Comparison of ENCODE assay signal across 7 cellular contexts in the genomic region with DNA sequence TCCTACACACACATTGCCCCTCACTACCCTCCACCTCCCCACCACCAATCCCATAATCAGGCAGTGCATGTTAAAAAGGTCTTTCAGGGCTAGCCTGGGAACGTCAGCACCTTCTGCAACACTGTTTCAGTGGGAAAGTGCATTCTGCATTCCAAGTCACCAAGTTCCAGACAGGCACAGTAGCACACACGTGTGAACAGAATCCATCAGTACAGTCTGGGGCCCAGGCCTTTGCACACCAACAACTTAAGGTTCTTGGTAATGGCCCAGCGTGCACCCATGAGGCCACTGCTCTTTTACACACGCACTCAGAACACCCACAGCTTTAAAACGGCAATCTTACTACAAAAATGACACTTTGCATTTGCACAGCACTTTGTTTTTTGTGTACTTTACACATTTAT. TPM values are rescaled to one million over a fixed set of nuclear protein-coding genes. Genes with fewer than 3 reads are reported as not detected.
DNase-seq lines count a peak whose midpoint lies in the region; ATAC-seq lines count a peak whose summit lies in the region.

No MANE protein-coding gene starts in this region.

- no peaks in the 10 kb centered on the region for H3K9me3 Mint-ChIP-seq in activated T-helper 17 cell treated with anti-CD3 and anti-CD28 coated beads, Interleukin-2, amount 50 U/mL, for 72 hours

- peaks cover 48% of the 10 kb centered on the region for H3K36me3 Mint-ChIP-seq in activated T-helper 17 cell treated with anti-CD3 and anti-CD28 coated beads, Interleukin-2, amount 50 U/mL, for 72 hours (ENCODE audit: low read depth)

- H3K27ac Mint-ChIP-seq in activated T-helper 17 cell treated with anti-CD3 and anti-CD28 coated beads, Interleukin-2, amount 50 U/mL, for 72 hours = peak overlapping the region; percentile 79

- H3K36me3 ChIP-seq in HUES6 (ENCODE audit: control insufficient read depth, insufficient read depth, low read length) = peaks cover 34% of the 10 kb centered on the region; the same call in 1 of the 2 replicates
- no peaks in the 10 kb centered on the region for H3K36me3 ChIP-seq in iPS-18a (ENCODE audit: control insufficient read depth, low read depth, low read length)
- H3K36me3 ChIP-seq in subcutaneous abdominal adipose tissue (ENCODE audit: control insufficient read depth in 5 of 5, insufficient read depth in 5 of 5, low read length in 5 of 5) = peaks cover 7 to 24% (median 12%) of the 10 kb centered on the region in 5 donors

- H3K4me1 ChIP-seq in HUES6 (ENCODE audit: control insufficient read depth, insufficient read depth, low read length) (peaks cover 70% of the 10 kb centered on the region), iPS-18a (ENCODE audit: control insufficient read depth, low read depth, low read length) (peaks cover 27% of the 10 kb centered on the region), subcutaneous abdominal adipose tissue (ENCODE audit: control insufficient read depth in 5 of 5, insufficient read depth in 5 of 5, low read length in 5 of 5) (peaks cover 31 to 70% (median 67%) of the 10 kb centered on the region in 5 donors)

- H3K27me3 Mint-ChIP-seq in activated T-helper 17 cell treated with anti-CD3 and anti-CD28 coated beads, Interleukin-2, amount 50 U/mL, for 72 hours = no peaks in the 10 kb centered on the region

- H3K4me3 ChIP-seq in HUES6 (ENCODE audit: low read depth, low read length) (peak overlapping the region; percentile 76), iPS-18a (ENCODE audit: low read length) (peak overlapping the region; percentile 70), subcutaneous abdominal adipose tissue (ENCODE audit: low read depth in 1 of 5, low read length in 5 of 5) (peak overlapping the region; percentile 81 to 98 (median 92))

- no peak for DNase-seq in NCI-H1694 (lab: John Stamatoyannopoulos, UW)

- H3K4me3 Mint-ChIP-seq in activated T-helper 17 cell treated with anti-CD3 and anti-CD28 coated beads, Interleukin-2, amount 50 U/mL, for 72 hours = peak overlapping the region; percentile 79

- H3K9ac ChIP-seq in HUES6 (ENCODE audit: low read length) (peak overlapping the region; percentile 89), iPS-18a (ENCODE audit: low read length) (no peak overlapping the region), subcutaneous abdominal adipose tissue (ENCODE audit: low read length in 5 of 5) (peak overlapping the region; percentile 30 to 99 (median 88))

- ATAC-seq in activated T-helper 17 cell treated with anti-CD3 and anti-CD28 coated beads, Interleukin-2, amount 50 U/mL, for 72 hours (replicated peaks) = no peak
- ATAC-seq in GM21447 (IDR thresholded peaks at IDR 0.05; ENCODE audit: unreplicated experiment) (no peak), GM19328 (IDR thresholded peaks at IDR 0.05; ENCODE audit: unreplicated experiment) (no peak)

- H3K27me3 ChIP-seq in HUES6 (ENCODE audit: control insufficient read depth, insufficient read depth, low read length) = no peaks in the 10 kb centered on the region
- H3K27me3 ChIP-seq in iPS-18a (ENCODE audit: control insufficient read depth, insufficient read depth, low read length) = peaks cover 40% of the 10 kb centered on the region
- no peaks in the 10 kb centered on the region for H3K27me3 ChIP-seq in subcutaneous abdominal adipose tissue (ENCODE audit: control insufficient read depth in 5 of 5, insufficient read depth in 4 of 5, low read length in 5 of 5)

- H3K27ac ChIP-seq in HUES6 (ENCODE audit: low read depth, low read length) = peak overlapping the region; percentile 98; the same call in 1 of the 2 replicates
- no peak overlapping the region for H3K27ac ChIP-seq in iPS-18a (ENCODE audit: low read length)
- peak overlapping the region; percentile 99 for H3K27ac ChIP-seq in subcutaneous abdominal adipose tissue (ENCODE audit: low read depth, low read length)

- H3K4me1 Mint-ChIP-seq in activated T-helper 17 cell treated with anti-CD3 and anti-CD28 coated beads, Interleukin-2, amount 50 U/mL, for 72 hours = peaks cover 36% of the 10 kb centered on the region

- H3K9me3 ChIP-seq in HUES6 (ENCODE audit: control insufficient read depth, insufficient read depth, low read depth, low read length) = no peaks in the 10 kb centered on the region
- H3K9me3 ChIP-seq in iPS-18a (ENCODE audit: control insufficient read depth, low read depth, low read length) = no peaks in the 10 kb centered on the region
- H3K9me3 ChIP-seq in subcutaneous abdominal adipose tissue (ENCODE audit: control insufficient read depth in 5 of 5, low read length in 5 of 5) = no peaks in the 10 kb centered on the region

RNA-seq across cellular contexts. Expression of a gene that starts 1.2 kb away (rescaled TPM):
- total RNA-seq in activated T-helper 17 cell treated with anti-CD3 and anti-CD28 coated beads, Interleukin-2, amount 50 U/mL, for 72 hours = 100 to 1,000 TPM; 120 to 420 TPM
